In the genomic region with DNA sequence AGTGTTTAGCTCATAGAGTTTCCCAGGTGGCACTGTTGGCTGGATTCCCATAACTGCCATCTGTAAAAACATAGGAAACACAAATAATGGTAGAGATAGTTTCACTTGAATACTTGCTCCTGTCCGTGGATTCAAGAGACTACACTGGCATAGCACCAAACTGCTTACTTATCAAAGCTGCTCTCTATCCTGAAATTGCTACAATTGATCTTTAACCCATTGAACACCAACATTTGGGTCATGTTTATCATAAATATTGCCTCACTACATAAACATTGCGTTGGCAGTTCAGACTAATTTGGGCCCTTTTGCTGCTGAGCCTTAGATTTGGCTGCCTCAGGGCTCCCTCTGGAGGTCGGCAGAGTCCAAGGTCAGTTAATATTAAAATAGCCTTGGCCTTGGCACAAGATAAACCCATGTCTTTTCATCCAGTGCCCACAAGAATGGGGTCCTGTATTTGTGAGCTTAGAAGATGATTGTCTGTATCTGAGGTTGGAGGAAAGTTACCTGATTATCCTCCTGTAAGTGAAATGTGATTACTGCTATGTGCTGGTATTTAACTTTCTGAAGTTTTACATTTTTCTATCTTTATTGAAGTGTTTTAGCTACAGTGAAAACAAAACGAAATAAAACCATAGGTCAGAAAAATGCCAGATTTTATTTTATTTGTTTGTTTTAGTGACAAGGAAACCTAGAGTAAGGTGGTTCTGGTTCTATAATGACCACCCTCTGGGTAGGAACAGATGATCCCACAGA, we compare ENCODE assay signal across 8 cellular contexts. TPM values are rescaled to one million over a fixed set of nuclear protein-coding genes. Genes with fewer than 3 reads are reported as not detected.
DNase-seq lines count a peak whose midpoint lies in the region; ATAC-seq, FAIRE-seq and TF ChIP-seq lines count a peak whose summit lies in the region.

No MANE protein-coding gene starts in this region.

- DNase-seq in AG08395 (ENCODE audit: low spot score) (peak; percentile 56), GM13976 (ENCODE audit: low spot score) (peak; percentile 34), NCI-H526 (lab: John Stamatoyannopoulos, UW) (peak; percentile 31 to 72), amniotic epithelial cell (ENCODE audit: low read depth) (peak; percentile 35), right atrium auricular region (ENCODE audit: low spot score) (no peak), small intestine (peak; percentile 50), middle frontal gyrus (ENCODE audit: extremely low spot score, low spot score) (no peak)

- peak; percentile 71 for ATAC-seq in HG03442 (IDR thresholded peaks at IDR 0.05; ENCODE audit: unreplicated experiment)

- FAIRE-seq in small intestine (lab: Jason Lieb, UNC), result no peak

- no peak overlapping the region for H3K4me3 ChIP-seq in right atrium auricular region
- no peak overlapping the region for H3K4me3 ChIP-seq in small intestine (ENCODE audit: low read depth in 1 of 2, low read length in 2 of 2)

- H3K36me3 ChIP-seq in right atrium auricular region, result no peaks in the 10 kb centered on the region
- no peaks in the 10 kb centered on the region for H3K36me3 ChIP-seq in small intestine (ENCODE audit: control insufficient read depth in 2 of 2, insufficient read depth in 2 of 2, low read length in 2 of 2)

- TF ChIP-seq CTCF in GM13976 (IDR thresholded peaks at IDR 0.05; ENCODE audit: borderline replicate concordance, control extremely low read depth, extremely low read depth, insufficient read depth, missing control alignments) (peak; percentile 73), right atrium auricular region (IDR thresholded peaks at IDR 0.05) (peak; percentile 29 to 79)

- H3K9me3 ChIP-seq in right atrium auricular region (no peaks in the 10 kb centered on the region), small intestine (ENCODE audit: control insufficient read depth, low read depth) (no peaks in the 10 kb centered on the region)

- H3K27me3 ChIP-seq in right atrium auricular region (no peaks in the 10 kb centered on the region), small intestine (ENCODE audit: control insufficient read depth in 2 of 2, insufficient read depth in 2 of 2, low read length in 2 of 2) (no peaks in the 10 kb centered on the region)

- H3K4me1 ChIP-seq in right atrium auricular region (peaks cover 0 to 25% of the 10 kb centered on the region in 2 donors), small intestine (ENCODE audit: control insufficient read depth in 2 of 2, insufficient read depth in 1 of 2, low read depth in 1 of 2, low read length in 1 of 2) (no peaks in the 10 kb centered on the region)

- in situ Hi-C loops in GM13976 (cut with MboI; ENCODE audit: low sequenced_read_pairs, unreplicated experiment), result loop anchor here (10.0 kb wide), 1 partner anchor 231 kb away; no protein-coding TSS in a partner anchor

- WGBS in small intestine, 3 donors, result 5 to 28% (median 15%) methylated on average over 4 of the region's 4 CpGs

- H3K27ac ChIP-seq in right atrium auricular region (peak overlapping the region in 1 of 2 donors; percentile 3), small intestine (ENCODE audit: low read depth in 1 of 2, low read length in 1 of 2) (no peak overlapping the region)

RNA-seq across cellular contexts. Expression of a gene that starts 4.0 kb away (rescaled TPM):
- 1 to 10 TPM in 1 of 2 donors, under 1 TPM in 1; 0.98 to 1.7 TPM for total RNA-seq in right atrium auricular region
- under 1 TPM in 1 of 3 donors, not detected in 2; 0.25 TPM for polyA plus RNA-seq in small intestine

Comparison
In these comparisons a context has a peak if more than half of its experiments do, and no peak if none do; other contexts are left out.
1. DNase-seq: peak in AG08395 (single experiment), GM13976 (single experiment), NCI-H526 (2 of 2), amniotic epithelial cell (single experiment) and small intestine (single experiment); none in right atrium auricular region (single experiment) and middle frontal gyrus (single experiment).